38 cellular contexts compared by ENCODE assay signal in genomic region chr16:66170989-66171388, GRCh38.
"Had no signal": no experiment of that assay in that cellular context is flagged by ENCODE, and none has a peak within 500 bp of the region (broad histone marks: within the 10 kb centered on the region; RNA-seq: fewer than 3 reads in every experiment).

No MANE protein-coding gene starts in this region.

- H3K4me3 Mint-ChIP-seq: activated B cell treated with CpG ODN at 0.5 μM for 24 hours; activated CD4-positive, alpha-beta memory T cell treated with anti-CD3 and anti-CD28 coated beads for 36 hours; activated CD4-positive, alpha-beta T cell treated with anti-CD3 and anti-CD28 coated beads, Interleukin-2, amount 10 ng/mL, durations not matched to agents 24 days and 14 days; activated CD8-positive, alpha-beta T cell treated with anti-CD3 and anti-CD28 coated beads for 36 hours; activated naive CD4-positive, alpha-beta T cell treated with anti-CD3 and anti-CD28 coated beads for 36 hours; activated naive CD8-positive, alpha-beta T cell treated with anti-CD3 and anti-CD28 coated beads for 36 hours; activated T-cell treated with anti-CD3 and anti-CD28 coated beads, Interleukin-2, amount 50 U/mL, for 4 hours; activated T-cell treated with anti-CD3 and anti-CD28 coated beads, Interleukin-2, amount 50 U/mL, for 72 hours; activated T-helper 1 cell treated with anti-CD3 and anti-CD28 coated beads, Interleukin-12 subunit alpha, Interleukin-12 subunit beta, Interleukin-2, Interleukin-4 antibody, amounts not matched to agents 30 ng/mL and 10 ng/mL and 1 ng/mL, durations not matched to agents 14 hours and 24 hours and 36 hours; activated T-helper 17 cell treated with anti-CD3 and anti-CD28 coated beads, Interleukin-2, amount 50 U/mL, for 72 hours; brain; T-helper 1 cell treated with Interleukin-12 subunit alpha and Interleukin-12 subunit beta and Interleukin-4 antibody, amounts not matched to agents 30 μg/mL and 1 μg/mL, for 36 hours; T-helper 2 cell treated with Interferon-gamma antibody and Interleukin-4, amounts not matched to agents 5 μg/mL and 100 μg/mL, for 36 hours had no signal

- H3K27me3 ChIP-seq: adrenal gland, ascending aorta, cardiac muscle cell had no signal

- H3K9me3 Mint-ChIP-seq: activated B cell treated with CpG ODN at 0.5 μM for 24 hours; activated CD4-positive, alpha-beta memory T cell treated with anti-CD3 and anti-CD28 coated beads for 36 hours; activated CD4-positive, alpha-beta T cell treated with anti-CD3 and anti-CD28 coated beads, Interleukin-2, amount 10 ng/mL, durations not matched to agents 24 days and 14 days; activated CD8-positive, alpha-beta T cell treated with anti-CD3 and anti-CD28 coated beads for 36 hours; activated naive CD4-positive, alpha-beta T cell treated with anti-CD3 and anti-CD28 coated beads for 36 hours; activated naive CD4-positive, alpha-beta T cell treated with anti-CD3 and anti-CD28 coated beads, Interleukin-2, amount 50 U/mL, for 72 hours; activated naive CD8-positive, alpha-beta T cell treated with anti-CD3 and anti-CD28 coated beads for 36 hours; activated T-cell treated with anti-CD3 and anti-CD28 coated beads, Interleukin-2, amount 50 U/mL, for 4 hours; activated T-cell treated with anti-CD3 and anti-CD28 coated beads, Interleukin-2, amount 50 U/mL, for 72 hours; activated T-helper 1 cell treated with anti-CD3 and anti-CD28 coated beads, Interleukin-12 subunit alpha, Interleukin-12 subunit beta, Interleukin-2, Interleukin-4 antibody, amounts not matched to agents 30 ng/mL and 10 ng/mL and 1 ng/mL, durations not matched to agents 14 hours and 24 hours and 36 hours; activated T-helper 17 cell treated with anti-CD3 and anti-CD28 coated beads, Interleukin-2, amount 50 U/mL, for 72 hours; T-helper 1 cell treated with Interleukin-12 subunit alpha and Interleukin-12 subunit beta and Interleukin-4 antibody, amounts not matched to agents 30 μg/mL and 1 μg/mL, for 36 hours; T-helper 2 cell treated with Interferon-gamma antibody and Interleukin-4, amounts not matched to agents 5 μg/mL and 100 μg/mL, for 36 hours had no signal

- H3K36me3 Mint-ChIP-seq: activated CD4-positive, alpha-beta memory T cell treated with anti-CD3 and anti-CD28 coated beads for 36 hours; activated naive CD4-positive, alpha-beta T cell treated with anti-CD3 and anti-CD28 coated beads, Interleukin-2, amount 50 U/mL, for 72 hours; activated naive CD8-positive, alpha-beta T cell treated with anti-CD3 and anti-CD28 coated beads for 36 hours; brain had no signal

- DNase-seq: activated B cell treated with CpG ODN at 0.5 μM for 24 hours; activated CD4-positive, alpha-beta memory T cell treated with anti-CD3 and anti-CD28 coated beads for 36 hours; activated CD4-positive, alpha-beta T cell treated with anti-CD3 and anti-CD28 coated beads for 4 hours; activated CD4-positive, alpha-beta T cell treated with anti-CD3 and anti-CD28 coated beads, Interleukin-2, amount 10 ng/mL, durations not matched to agents 24 days and 14 days; activated CD4-positive, alpha-beta T cell treated with anti-CD3 and anti-CD28 coated beads, Interleukin-2, amount 50 U/mL, for 1 hour; activated CD4-positive, alpha-beta T cell treated with anti-CD3 and anti-CD28 coated beads, Interleukin-2, amount 50 U/mL, for 4 hours; activated CD4-positive, CD25-positive, alpha-beta regulatory T cell treated with anti-CD3 and anti-CD28 coated beads, Interleukin-2, amount 50 U/mL, for 72 hours; activated CD8-positive, alpha-beta memory T cell treated with anti-CD3 and anti-CD28 coated beads, Interleukin-2, amount 50 U/mL, for 4 hours; activated CD8-positive, alpha-beta T cell treated with anti-CD3 and anti-CD28 coated beads for 36 hours; activated effector memory CD4-positive, alpha-beta T cell treated with anti-CD3 and anti-CD28 coated beads, Interleukin-2, amount 50 U/mL, for 16 hours; activated gamma-delta T cell treated with Interleukin-2 at 50 U/mL for 16 hours; activated naive CD4-positive, alpha-beta T cell; activated naive CD4-positive, alpha-beta T cell treated with anti-CD3 and anti-CD28 coated beads for 36 hours; activated naive CD4-positive, alpha-beta T cell treated with anti-CD3 and anti-CD28 coated beads, Interleukin-2, amount 50 U/mL, for 16 hours; activated naive CD8-positive, alpha-beta T cell treated with anti-CD3 and anti-CD28 coated beads for 36 hours; activated T-cell treated with anti-CD3 and anti-CD28 coated beads for 4 hours; activated T-cell treated with anti-CD3 and anti-CD28 coated beads, Interleukin-2, amount 50 U/mL, for 1 hour; activated T-cell treated with anti-CD3 and anti-CD28 coated beads, Interleukin-2, amount 50 U/mL, for 4 hours; activated T-cell treated with anti-CD3 and anti-CD28 coated beads, Interleukin-2, amount 50 U/mL, for 72 hours; adrenal gland; amniotic stem cell; anterior cingulate cortex; central memory CD4-positive, alpha-beta T cell; SW 1271; T-helper 1 cell; T-helper 2 cell; T-helper 9 cell had no signal

- H3K27ac ChIP-seq: adrenal gland, ascending aorta, cardiac muscle cell, VCaP had no signal

- H3K36me3 ChIP-seq: adrenal gland, ascending aorta, cardiac muscle cell had no signal

- H3K4me3 ChIP-seq: adrenal gland, ascending aorta, cardiac muscle cell had no signal

- H3K4me1 ChIP-seq: adrenal gland, ascending aorta had no signal

- H3K4me1 Mint-ChIP-seq: activated B cell treated with CpG ODN at 0.5 μM for 24 hours; activated CD4-positive, alpha-beta T cell treated with anti-CD3 and anti-CD28 coated beads, Interleukin-2, amount 10 ng/mL, durations not matched to agents 24 days and 14 days; activated naive CD8-positive, alpha-beta T cell treated with anti-CD3 and anti-CD28 coated beads for 36 hours; activated T-helper 17 cell treated with anti-CD3 and anti-CD28 coated beads, Interleukin-2, amount 50 U/mL, for 72 hours had no signal

- H3K27me3 Mint-ChIP-seq: activated CD4-positive, alpha-beta memory T cell treated with anti-CD3 and anti-CD28 coated beads for 36 hours; activated CD8-positive, alpha-beta T cell treated with anti-CD3 and anti-CD28 coated beads for 36 hours; activated T-helper 17 cell treated with anti-CD3 and anti-CD28 coated beads, Interleukin-2, amount 50 U/mL, for 72 hours had no signal

- H3K27ac Mint-ChIP-seq: activated B cell treated with CpG ODN at 0.5 μM for 24 hours; activated CD4-positive, alpha-beta memory T cell treated with anti-CD3 and anti-CD28 coated beads for 36 hours; activated CD4-positive, alpha-beta T cell treated with anti-CD3 and anti-CD28 coated beads, Interleukin-2, amount 10 ng/mL, durations not matched to agents 24 days and 14 days; activated CD8-positive, alpha-beta T cell treated with anti-CD3 and anti-CD28 coated beads for 36 hours; activated naive CD4-positive, alpha-beta T cell treated with anti-CD3 and anti-CD28 coated beads for 36 hours; activated naive CD4-positive, alpha-beta T cell treated with anti-CD3 and anti-CD28 coated beads, Interleukin-2, amount 50 U/mL, for 72 hours; activated naive CD8-positive, alpha-beta T cell treated with anti-CD3 and anti-CD28 coated beads for 36 hours; activated T-cell treated with anti-CD3 and anti-CD28 coated beads, Interleukin-2, amount 50 U/mL, for 72 hours; activated T-helper 1 cell treated with anti-CD3 and anti-CD28 coated beads, Interleukin-12 subunit alpha, Interleukin-12 subunit beta, Interleukin-2, Interleukin-4 antibody, amounts not matched to agents 30 ng/mL and 10 ng/mL and 1 ng/mL, durations not matched to agents 14 hours and 24 hours and 36 hours; activated T-helper 17 cell treated with anti-CD3 and anti-CD28 coated beads, Interleukin-2, amount 50 U/mL, for 72 hours; brain; T-helper 1 cell treated with Interleukin-12 subunit alpha and Interleukin-12 subunit beta and Interleukin-4 antibody, amounts not matched to agents 30 μg/mL and 1 μg/mL, for 36 hours; T-helper 2 cell treated with Interferon-gamma antibody and Interleukin-4, amounts not matched to agents 5 μg/mL and 100 μg/mL, for 36 hours had no signal

- FAIRE-seq: bronchial epithelial cell, TTC549 had no signal

- H3K9me3 ChIP-seq: adrenal gland, ascending aorta had no signal
